Comparison of ENCODE assay signal across 9 cellular contexts in the genomic region with DNA sequence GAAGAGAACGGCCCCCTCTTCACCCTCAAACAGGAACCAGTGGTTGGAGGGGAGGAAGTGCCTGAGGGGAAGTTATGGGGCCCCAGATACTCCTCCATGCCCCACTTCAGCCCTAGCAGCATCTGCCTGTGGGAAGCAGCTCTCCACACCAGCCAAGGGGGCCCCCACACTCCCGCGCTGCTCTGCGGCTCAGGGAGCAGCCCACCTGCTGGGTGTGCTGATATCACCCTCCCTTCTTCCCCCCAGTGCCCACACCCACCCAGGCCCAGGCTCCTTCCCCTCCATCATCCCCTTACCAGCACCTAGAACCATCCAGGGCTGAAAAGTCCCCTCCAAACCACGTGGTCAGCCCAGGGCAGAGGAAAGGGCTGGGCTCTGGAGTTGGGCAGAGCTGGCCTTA. TPM values are rescaled to one million over a fixed set of nuclear protein-coding genes. Genes with fewer than 3 reads are reported as not detected.
DNase-seq lines count a peak whose midpoint lies in the region; ATAC-seq and TF ChIP-seq lines count a peak whose summit lies in the region.
"Had no signal": no experiment of that assay in that cellular context is flagged by ENCODE, and none has a peak within 500 bp of the region (broad histone marks: within the 10 kb centered on the region; RNA-seq: fewer than 3 reads in every experiment).

No MANE protein-coding gene starts in this region.

- peaks cover 78% of the 10 kb centered on the region for H3K4me1 Mint-ChIP-seq in CD4-positive, alpha-beta T cell (ENCODE audit: low read depth)
- H3K4me1 Mint-ChIP-seq in activated T-cell treated with anti-CD3 and anti-CD28 coated beads, Interleukin-2, amount 50 U/mL, for 72 hours (ENCODE audit: low read depth) = peaks cover 75% of the 10 kb centered on the region
- peaks cover 43% of the 10 kb centered on the region for H3K4me1 Mint-ChIP-seq in memory B cell

- peaks cover 14% of the 10 kb centered on the region for H3K36me3 Mint-ChIP-seq in CD4-positive, alpha-beta T cell (ENCODE audit: low read depth)
- peaks cover 3 to 6% of the 10 kb centered on the region in 2 donors for H3K36me3 Mint-ChIP-seq in activated T-cell treated with anti-CD3 and anti-CD28 coated beads, Interleukin-2, amount 50 U/mL, for 72 hours (ENCODE audit: insufficient read depth in 2 of 2)
- H3K36me3 Mint-ChIP-seq in memory B cell = peaks cover 12% of the 10 kb centered on the region

- H3K36me3 ChIP-seq in MG63 = no peaks in the 10 kb centered on the region

- no peaks in the 10 kb centered on the region for H3K9me3 Mint-ChIP-seq in CD4-positive, alpha-beta T cell
- H3K9me3 Mint-ChIP-seq in activated T-cell treated with anti-CD3 and anti-CD28 coated beads, Interleukin-2, amount 50 U/mL, for 72 hours = no peaks in the 10 kb centered on the region
- no peaks in the 10 kb centered on the region for H3K9me3 Mint-ChIP-seq in memory B cell

- H3K4me3 Mint-ChIP-seq in CD4-positive, alpha-beta T cell = peak overlapping the region; percentile 80
- peak overlapping the region; percentile 80 to 83 for H3K4me3 Mint-ChIP-seq in activated T-cell treated with anti-CD3 and anti-CD28 coated beads, Interleukin-2, amount 50 U/mL, for 72 hours
- H3K4me3 Mint-ChIP-seq in memory B cell = peak overlapping the region; percentile 73

- CTCF ChIA-PET in CD4-positive, alpha-beta T cell (lab: Charles Lee) = interaction anchor here (0.9 to 16.9 kb wide), 5 partner anchors 9 to 67 kb away, joined by 3 to 353 read pairs (median 3); a partner anchor contains a TSS

- no peaks in the 10 kb centered on the region for H3K27me3 Mint-ChIP-seq in CD4-positive, alpha-beta T cell
- no peaks in the 10 kb centered on the region for H3K27me3 Mint-ChIP-seq in activated T-cell treated with anti-CD3 and anti-CD28 coated beads, Interleukin-2, amount 50 U/mL, for 72 hours (ENCODE audit: low read depth)
- H3K27me3 Mint-ChIP-seq in memory B cell = no peaks in the 10 kb centered on the region

- intact Hi-C loops in CD4-positive, alpha-beta T cell (cut with DNase I, micrococcal nuclease) = loop anchor here in 1 of 2 experiments (10.0 kb wide), 1 partner anchor 248 kb away; no protein-coding TSS in a partner anchor

- peak overlapping the region; percentile 95 for H3K27ac ChIP-seq in CD4-positive, alpha-beta T cell (ENCODE audit: low read depth, low read length)

- no peaks in the 10 kb centered on the region for H3K27me3 ChIP-seq in CD4-positive, alpha-beta T cell (ENCODE audit: control insufficient read depth, insufficient read depth, low read length)
- H3K27me3 ChIP-seq in MG63 = no peaks in the 10 kb centered on the region

- ATAC-seq in CD4-positive, alpha-beta T cell (ENCODE audit: poor library complexity) = peak; percentile 20
- peak; percentile 30 to 34 for ATAC-seq in activated T-cell treated with anti-CD3 and anti-CD28 coated beads, Interleukin-2, amount 50 U/mL, for 72 hours (replicated peaks in 1 of 2)
- ATAC-seq in memory B cell (ENCODE audit: low read depth) = peak; percentile 78
- no peak for ATAC-seq in HG03342 (IDR thresholded peaks at IDR 0.05; ENCODE audit: unreplicated experiment)

- peak overlapping the region; percentile 85 for H3K27ac Mint-ChIP-seq in CD4-positive, alpha-beta T cell
- H3K27ac Mint-ChIP-seq in activated T-cell treated with anti-CD3 and anti-CD28 coated beads, Interleukin-2, amount 50 U/mL, for 72 hours = peak overlapping the region; percentile 95
- H3K27ac Mint-ChIP-seq in memory B cell = peak overlapping the region; percentile 86

- POLR2A ChIA-PET in CD4-positive, alpha-beta T cell (lab: Charles Lee) = interaction anchor here (1.0 to 34.9 kb wide), 6 partner anchors 0 to 66 kb away, joined by 4 to 1160 read pairs (median 163); a partner anchor contains a TSS

- no peaks in the 10 kb centered on the region for H3K9me3 ChIP-seq in CD4-positive, alpha-beta T cell (ENCODE audit: control insufficient read depth, low read length)
- H3K9me3 ChIP-seq in MG63 = no peaks in the 10 kb centered on the region

- no peak overlapping the region for H3K4me3 ChIP-seq in MG63

- no peak for DNase-seq in CD4-positive, alpha-beta T cell
- DNase-seq in Kasumi-1 (lab: John Stamatoyannopoulos, UW) (peak; percentile 94 to 96), memory B cell (ENCODE audit: low spot score in 2 of 2) (peak; percentile 44 to 51), iPS-NIHi11 (ENCODE audit: low spot score) (no peak), MG63 (no peak), HK-2 (ENCODE audit: unreplicated experiment) (no peak)
- peak in 1 of 2 donors; percentile 31 for DNase-seq in activated T-cell treated with anti-CD3 and anti-CD28 coated beads, Interleukin-2, amount 50 U/mL, for 72 hours
- DNase-seq: DMS 273 treated with DMSO at 0.1 percent for 48 hours had no signal

- no peak for TF ChIP-seq CTCF in CD4-positive, alpha-beta T cell (IDR thresholded peaks at IDR 0.05)

RNA-seq across cellular contexts. Expression of a gene that starts 0.5 kb away (rescaled TPM):
- total RNA-seq in CD4-positive, alpha-beta T cell = 10 to 100 TPM in 1 of 2 experiments, 1 to 10 TPM in 1; 8.9 to 10.3 TPM
- total RNA-seq in activated T-cell treated with anti-CD3 and anti-CD28 coated beads, Interleukin-2, amount 50 U/mL, for 72 hours = 10 to 100 TPM; 24.6 to 27.0 TPM
- not detected in 2 replicates for total RNA-seq in MG63 (2014; rRNA removed; shearing (Covaris generic); ENCODE audit: low replicate concordance)

RNA-seq across cellular contexts. Expression of a gene that starts 4.4 kb away (rescaled TPM):
- 100 to 1,000 TPM; 239 to 244 TPM for total RNA-seq in CD4-positive, alpha-beta T cell
- 10 to 100 TPM; 43.4 to 61.8 TPM for total RNA-seq in activated T-cell treated with anti-CD3 and anti-CD28 coated beads, Interleukin-2, amount 50 U/mL, for 72 hours
- total RNA-seq in MG63 (2014; rRNA removed; shearing (Covaris generic); ENCODE audit: low replicate concordance) = not detected in 2 replicates

RNA-seq across cellular contexts. Expression of a gene that starts 6.2 kb away (rescaled TPM):
- total RNA-seq in CD4-positive, alpha-beta T cell = 1 to 10 TPM; 2.3 to 2.6 TPM
- total RNA-seq in activated T-cell treated with anti-CD3 and anti-CD28 coated beads, Interleukin-2, amount 50 U/mL, for 72 hours = 10 to 100 TPM; 15.0 to 24.7 TPM
- total RNA-seq in MG63 (2014; rRNA removed; shearing (Covaris generic); ENCODE audit: low replicate concordance) = not detected in 2 replicates

RNA-seq across cellular contexts. Expression of a gene that starts 11.2 kb away (rescaled TPM):
- total RNA-seq in CD4-positive, alpha-beta T cell = 10 to 100 TPM; 33.1 to 34.2 TPM
- total RNA-seq in activated T-cell treated with anti-CD3 and anti-CD28 coated beads, Interleukin-2, amount 50 U/mL, for 72 hours = 10 to 100 TPM; 30.7 to 57.8 TPM
- total RNA-seq in MG63 (2014; rRNA removed; shearing (Covaris generic); ENCODE audit: low replicate concordance) = not detected in 2 replicates

RNA-seq across cellular contexts. Expression of a gene that starts 14.5 kb away (rescaled TPM):
- 10 to 100 TPM; 15.4 to 16.7 TPM for total RNA-seq in CD4-positive, alpha-beta T cell
- total RNA-seq in activated T-cell treated with anti-CD3 and anti-CD28 coated beads, Interleukin-2, amount 50 U/mL, for 72 hours = 100 to 1,000 TPM in 1 of 2 donors, 10 to 100 TPM in 1; 77.2 to 110 TPM
- total RNA-seq in MG63 (2014; rRNA removed; shearing (Covaris generic); ENCODE audit: low replicate concordance) = not detected in 2 replicates

Comparison
In these comparisons a context has a peak if more than half of its experiments do, and no peak if none do; other contexts are left out.
1. DNase-seq: peak in Kasumi-1 (2 of 2) and memory B cell (2 of 2); none in CD4-positive, alpha-beta T cell (0 of 10), iPS-NIHi11 (single experiment), MG63 (single experiment) and HK-2 (single experiment).
2. RNA of a gene that starts 4.4 kb away (total RNA-seq): 239 to 244 TPM in CD4-positive, alpha-beta T cell and 43.4 to 61.8 TPM in activated T-cell treated with anti-CD3 and anti-CD28 coated beads, Interleukin-2, amount 50 U/mL, for 72 hours; not detected in MG63; every median in the first group is over 10 times any median in the second.
3. RNA of a gene that starts 6.2 kb away (total RNA-seq): 15.0 to 24.7 TPM in activated T-cell treated with anti-CD3 and anti-CD28 coated beads, Interleukin-2, amount 50 U/mL, for 72 hours; 2.3 to 2.6 TPM in CD4-positive, alpha-beta T cell and not detected in MG63; every median in the first group is over 4 times any median in the second.
4. Peak in every context shown above with its lines, with median percentiles within 50 percentile points of each other: H3K27ac Mint-ChIP-seq and H3K4me3 Mint-ChIP-seq.